In the genomic region with DNA sequence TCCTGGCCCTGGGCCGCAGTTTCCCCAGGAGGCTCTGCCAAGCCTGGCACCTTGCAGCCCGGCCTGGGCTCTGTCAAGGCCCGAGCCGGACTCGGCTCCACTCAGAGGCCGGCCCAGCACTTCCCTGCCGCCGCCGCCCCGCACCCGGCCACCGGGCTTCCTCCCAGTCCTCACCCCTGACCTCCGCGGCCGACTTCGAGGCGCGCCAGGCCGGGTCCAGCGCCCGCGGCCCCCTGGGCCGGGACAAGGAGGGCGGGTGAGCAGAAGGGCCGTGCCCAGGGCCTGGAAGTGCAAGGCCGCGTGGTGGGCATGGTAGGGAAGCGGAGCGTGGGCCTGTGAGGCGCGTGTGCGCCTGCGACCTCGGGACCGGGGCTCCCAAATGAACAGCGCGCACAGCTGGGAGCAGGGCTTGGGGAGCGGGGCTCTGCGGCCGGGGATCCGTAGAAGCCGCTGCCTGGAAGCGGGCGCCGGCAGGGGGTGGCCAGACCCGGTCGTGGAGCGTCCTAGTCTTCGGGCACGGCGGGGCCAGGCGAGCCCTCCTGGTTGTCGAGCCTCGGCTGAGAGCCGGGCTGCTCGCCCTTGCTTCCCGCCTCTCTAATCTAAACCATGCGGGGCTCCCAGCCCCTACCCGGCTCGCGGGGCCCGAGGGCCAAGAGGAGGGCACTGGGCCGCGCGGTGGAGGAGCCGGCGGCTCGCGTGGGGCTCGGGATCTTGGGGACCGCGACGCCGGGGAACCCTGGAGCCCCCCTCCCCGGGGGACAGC, we compare ENCODE assay signal across 10 cellular contexts. TPM values are rescaled to one million over a fixed set of nuclear protein-coding genes. Genes with fewer than 3 reads are reported as not detected.
DNase-seq lines count a peak whose midpoint lies in the region; ATAC-seq and TF ChIP-seq lines count a peak whose summit lies in the region.
"Had no signal": no experiment of that assay in that cellular context is flagged by ENCODE, and none has a peak within 500 bp of the region (broad histone marks: within the 10 kb centered on the region; RNA-seq: fewer than 3 reads in every experiment).

No MANE protein-coding gene starts in this region.

- peaks cover 33% of the 10 kb centered on the region for H3K27me3 ChIP-seq in CD8-positive, alpha-beta T cell (ENCODE audit: insufficient read depth, low read length)
- peaks cover 38 to 56% of the 10 kb centered on the region in 2 donors for H3K27me3 ChIP-seq in right atrium auricular region
- peaks cover 27% of the 10 kb centered on the region for H3K27me3 ChIP-seq in prostate gland (replicated peaks; ENCODE audit: insufficient read depth)

- no peak for TF ChIP-seq POLR2A in prostate gland (IDR thresholded peaks at IDR 0.05)

- no peaks in the 10 kb centered on the region for H3K9me3 ChIP-seq in CD8-positive, alpha-beta T cell (ENCODE audit: low read length)
- no peaks in the 10 kb centered on the region for H3K9me3 ChIP-seq in right atrium auricular region
- H3K9me3 ChIP-seq in prostate gland = no peaks in the 10 kb centered on the region

- POLR2A ChIA-PET in CD8-positive, alpha-beta T cell (lab: Charles Lee) = no interaction called here
- POLR2A ChIA-PET in activated B cell treated with CpG ODN at 0.5 μM for 24 hours (lab: Charles Lee) = no interaction called here

- peaks cover 15% of the 10 kb centered on the region for H3K4me1 ChIP-seq in CD8-positive, alpha-beta T cell (ENCODE audit: insufficient read depth, low read length)
- H3K4me1 ChIP-seq in right atrium auricular region (peaks cover 0 to 25% of the 10 kb centered on the region in 2 donors), prostate gland (replicated peaks) (no peaks in the 10 kb centered on the region)

- 18% methylated on average over 59 of the region's 75 CpGs for WGBS in prostate gland

- peaks cover 50% of the 10 kb centered on the region for H3K27me3 Mint-ChIP-seq in CD8-positive, alpha-beta T cell (ENCODE audit: low read depth)
- H3K27me3 Mint-ChIP-seq in activated B cell treated with CpG ODN at 0.5 μM for 24 hours = peaks cover 59% of the 10 kb centered on the region
- H3K27me3 Mint-ChIP-seq in CD14-positive monocyte (ENCODE audit: low read depth in 3 of 3) = peaks cover 73 to 96% (median 89%) of the 10 kb centered on the region in 3 donors

- no peak for TF ChIP-seq CTCF in CD8-positive, alpha-beta T cell (IDR thresholded peaks at IDR 0.05)
- no peak for TF ChIP-seq CTCF in activated B cell treated with CpG ODN at 0.5 μM for 24 hours (IDR thresholded peaks at IDR 0.05)
- no peak for TF ChIP-seq CTCF in right atrium auricular region (IDR thresholded peaks at IDR 0.05)
- no peak for TF ChIP-seq CTCF in prostate gland (IDR thresholded peaks at IDR 0.05)
- TF ChIP-seq CTCF in CD14-positive monocyte (IDR thresholded peaks at IDR 0.05) = no peak

- DNase-seq in CD8-positive, alpha-beta T cell = no peak
- DNase-seq in activated B cell treated with CpG ODN at 0.5 μM for 24 hours (no peak), right atrium auricular region (ENCODE audit: low spot score) (peak; percentile 52), prostate gland (ENCODE audit: low spot score) (no peak), CD14-positive monocyte (ENCODE audit: low spot score) (no peak), NCI-H526 (lab: John Stamatoyannopoulos, UW) (no peak)
- no peak for DNase-seq in effector CD8-positive, alpha-beta T cell (lab: John Stamatoyannopoulos, UW)
- DNase-seq: activated naive CD4-positive, alpha-beta T cell treated with anti-CD3 and anti-CD28 coated beads, Interleukin-2, amount 10 ng/mL, durations not matched to agents 7 days and 5 days; occipital lobe had no signal

- CTCF ChIA-PET in CD8-positive, alpha-beta T cell (lab: Charles Lee) = no interaction called here
- CTCF ChIA-PET in activated B cell treated with CpG ODN at 0.5 μM for 24 hours (lab: Charles Lee) = no interaction called here

- no peak overlapping the region for H3K27ac ChIP-seq in CD8-positive, alpha-beta T cell (ENCODE audit: low read depth, low read length)
- H3K27ac ChIP-seq in right atrium auricular region (no peak overlapping the region), prostate gland (peak overlapping the region in 1 of 2 donors; percentile 64)

- intact Hi-C loops in CD8-positive, alpha-beta T cell (cut with DNase I, micrococcal nuclease) = no loop called here
- intact Hi-C loops in activated B cell treated with CpG ODN at 0.5 μM for 24 hours (cut with micrococcal nuclease) (no loop called here), prostate gland (cut with DNase I) (loop anchor here (5.0 kb wide), 1 partner anchor 49 kb away; no protein-coding TSS in a partner anchor), CD14-positive monocyte (cut with micrococcal nuclease) (no loop called here)

- H3K4me3 ChIP-seq in CD8-positive, alpha-beta T cell (ENCODE audit: low read depth, low read length) = peak overlapping the region; percentile 30
- peak overlapping the region in 1 of 2 donors; percentile 42 for H3K4me3 ChIP-seq in right atrium auricular region
- peak overlapping the region; percentile 11 to 34 for H3K4me3 ChIP-seq in prostate gland

- no peaks in the 10 kb centered on the region for H3K9me3 Mint-ChIP-seq in CD8-positive, alpha-beta T cell
- H3K9me3 Mint-ChIP-seq in activated B cell treated with CpG ODN at 0.5 μM for 24 hours (no peaks in the 10 kb centered on the region), CD14-positive monocyte (peaks cover 0 to 28% (median 9%) of the 10 kb centered on the region in 7 donors)
- H3K9me3 Mint-ChIP-seq: activated naive CD4-positive, alpha-beta T cell treated with anti-CD3 and anti-CD28 coated beads, Interleukin-2, amount 10 ng/mL, durations not matched to agents 7 days and 5 days had no signal

- no peaks in the 10 kb centered on the region for H3K36me3 ChIP-seq in CD8-positive, alpha-beta T cell (ENCODE audit: insufficient read depth, low read length)
- no peaks in the 10 kb centered on the region for H3K36me3 ChIP-seq in right atrium auricular region
- H3K36me3 ChIP-seq in prostate gland = no peaks in the 10 kb centered on the region

- H3K4me3 Mint-ChIP-seq in CD8-positive, alpha-beta T cell = no peak overlapping the region
- H3K4me3 Mint-ChIP-seq in activated B cell treated with CpG ODN at 0.5 μM for 24 hours (no peak overlapping the region), CD14-positive monocyte (peak overlapping the region in 1 of 2 donors; percentile 81)
- H3K4me3 Mint-ChIP-seq: activated naive CD4-positive, alpha-beta T cell treated with anti-CD3 and anti-CD28 coated beads, Interleukin-2, amount 10 ng/mL, durations not matched to agents 7 days and 5 days had no signal

- no peak overlapping the region for H3K27ac Mint-ChIP-seq in CD8-positive, alpha-beta T cell
- no peak overlapping the region for H3K27ac Mint-ChIP-seq in activated B cell treated with CpG ODN at 0.5 μM for 24 hours
- no peak overlapping the region for H3K27ac Mint-ChIP-seq in CD14-positive monocyte
- H3K27ac Mint-ChIP-seq: activated naive CD4-positive, alpha-beta T cell treated with anti-CD3 and anti-CD28 coated beads, Interleukin-2, amount 10 ng/mL, durations not matched to agents 7 days and 5 days had no signal

- H3K36me3 Mint-ChIP-seq in CD8-positive, alpha-beta T cell = no peaks in the 10 kb centered on the region
- no peaks in the 10 kb centered on the region for H3K36me3 Mint-ChIP-seq in activated B cell treated with CpG ODN at 0.5 μM for 24 hours (ENCODE audit: low read depth)
- H3K36me3 Mint-ChIP-seq in CD14-positive monocyte = peaks cover 4 to 5% of the 10 kb centered on the region in 2 donors

- peaks cover 28% of the 10 kb centered on the region for H3K4me1 Mint-ChIP-seq in CD8-positive, alpha-beta T cell (ENCODE audit: low read depth)
- H3K4me1 Mint-ChIP-seq in activated B cell treated with CpG ODN at 0.5 μM for 24 hours (peaks cover 27% of the 10 kb centered on the region), CD14-positive monocyte (peaks cover 19% of the 10 kb centered on the region)

- no peak for ATAC-seq in CD8-positive, alpha-beta T cell
- ATAC-seq in activated B cell treated with CpG ODN at 0.5 μM for 24 hours (ENCODE audit: low read depth) (peak; percentile 21), GM18861 (IDR thresholded peaks at IDR 0.05; ENCODE audit: unreplicated experiment) (no peak)

RNA-seq across cellular contexts. Expression of gene TBX4, which starts 0.5 kb away (rescaled TPM):
- total RNA-seq in CD8-positive, alpha-beta T cell = not detected
- not detected in 2 replicates for total RNA-seq in activated B cell treated with CpG ODN at 0.5 μM for 24 hours
- not detected for total RNA-seq in right atrium auricular region
- total RNA-seq in prostate gland = 1 to 10 TPM; 3.5 to 5.0 TPM
- polyA plus RNA-seq in CD14-positive monocyte = not detected
- total RNA-seq: occipital lobe had no signal

RNA-seq across cellular contexts. Expression of gene TBX2, which starts 52.1 kb away (rescaled TPM):
- total RNA-seq in CD8-positive, alpha-beta T cell = not detected
- total RNA-seq in activated B cell treated with CpG ODN at 0.5 μM for 24 hours (not detected in 2 replicates), right atrium auricular region (1 to 10 TPM; 4.3 to 6.9 TPM), prostate gland (10 to 100 TPM in 1 of 2 donors, 1 to 10 TPM in 1; 9.2 to 34.1 TPM)
- polyA plus RNA-seq in CD14-positive monocyte = not detected
